9 cellular contexts compared by ENCODE assay signal in the genomic region with DNA sequence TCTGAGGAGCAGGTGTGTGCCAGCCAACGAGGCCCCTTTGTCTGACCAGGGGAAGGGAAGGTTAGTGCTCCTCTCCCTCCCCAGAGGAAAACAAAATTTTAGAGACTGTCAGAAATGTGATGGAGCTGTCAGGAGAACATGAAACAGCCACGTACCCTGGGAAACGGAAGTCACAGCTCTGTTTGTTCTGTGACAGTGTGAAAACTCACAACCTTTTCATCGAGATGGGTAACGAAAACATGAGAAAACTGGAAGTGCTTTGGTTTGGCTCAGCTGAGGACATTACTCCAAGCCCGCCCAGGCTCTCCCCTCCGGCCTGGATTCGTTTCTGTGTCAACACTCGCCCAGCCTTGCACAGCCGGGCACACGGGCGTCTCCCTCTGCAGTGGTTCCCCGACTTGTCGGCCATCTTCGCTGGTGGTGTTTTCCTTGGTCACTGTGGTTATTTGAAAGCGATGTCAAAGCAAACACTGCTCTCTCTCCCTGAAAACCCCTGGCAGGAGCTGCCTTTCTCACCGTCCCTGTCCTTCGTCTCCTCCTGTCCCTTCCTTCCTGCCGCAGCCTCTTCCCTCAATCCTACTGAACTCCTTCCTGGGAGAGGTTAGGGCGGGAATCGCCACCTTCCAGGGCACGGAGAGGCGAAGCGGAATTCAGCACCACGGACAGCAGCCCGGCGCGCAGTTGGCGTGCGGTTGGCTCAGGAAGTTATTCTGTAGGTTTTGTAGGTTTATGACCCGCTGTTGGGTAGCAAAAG. TPM values are rescaled to one million over a fixed set of nuclear protein-coding genes. Genes with fewer than 3 reads are reported as not detected.
DNase-seq lines count a peak whose midpoint lies in the region; ATAC-seq lines count a peak whose summit lies in the region.
"Had no signal": no experiment of that assay in that cellular context is flagged by ENCODE, and none has a peak within 500 bp of the region (broad histone marks: within the 10 kb centered on the region; RNA-seq: fewer than 3 reads in every experiment).

No MANE protein-coding gene starts in this region.

- H3K9me3 ChIP-seq in BLaER1: no peaks in the 10 kb centered on the region

- H3K9me3 Mint-ChIP-seq in activated naive CD8-positive, alpha-beta T cell treated with anti-CD3 and anti-CD28 coated beads, Interleukin-2, amount 10 ng/mL, durations not matched to agents 7 days and 5 days: no peaks in the 10 kb centered on the region
- peaks cover 2% of the 10 kb centered on the region for H3K9me3 Mint-ChIP-seq in natural killer cell treated with Interleukin-12 subunit alpha and Interleukin-12 subunit beta and Interleukin-15 and Interleukin-18, amount 100 ng/mL, for 72 hours

- no peak overlapping the region for H3K9ac ChIP-seq in BLaER1

- H3K4me1 Mint-ChIP-seq in activated naive CD8-positive, alpha-beta T cell treated with anti-CD3 and anti-CD28 coated beads, Interleukin-2, amount 10 ng/mL, durations not matched to agents 7 days and 5 days: peaks cover 17% of the 10 kb centered on the region
- peaks cover 24 to 25% of the 10 kb centered on the region in 2 donors for H3K4me1 Mint-ChIP-seq in natural killer cell treated with Interleukin-12 subunit alpha and Interleukin-12 subunit beta and Interleukin-15 and Interleukin-18, amount 100 ng/mL, for 72 hours (ENCODE audit: low read depth in 2 of 2)

- H4K20me1 ChIP-seq in BLaER1: peaks cover 14% of the 10 kb centered on the region

- peaks cover 39% of the 10 kb centered on the region for H3K27me3 Mint-ChIP-seq in activated naive CD8-positive, alpha-beta T cell treated with anti-CD3 and anti-CD28 coated beads, Interleukin-2, amount 10 ng/mL, durations not matched to agents 7 days and 5 days
- peaks cover 16 to 23% of the 10 kb centered on the region in 2 donors for H3K27me3 Mint-ChIP-seq in natural killer cell treated with Interleukin-12 subunit alpha and Interleukin-12 subunit beta and Interleukin-15 and Interleukin-18, amount 100 ng/mL, for 72 hours

- DNase-seq in RPMI7951 (ENCODE audit: low read depth): peak; percentile 42
- DNase-seq in activated naive CD8-positive, alpha-beta T cell treated with anti-CD3 and anti-CD28 coated beads, Interleukin-2, amount 10 ng/mL, durations not matched to agents 7 days and 5 days: peak; percentile 80
- peak; percentile 73 for DNase-seq in natural killer cell treated with Interleukin-12 subunit alpha and Interleukin-12 subunit beta and Interleukin-15 and Interleukin-18, amount 100 ng/mL, for 72 hours (ENCODE audit: low spot score)
- DNase-seq: NCI-H1436 treated with DMSO at 0.1 percent for 48 hours had no signal

- no peak overlapping the region for H3K27ac Mint-ChIP-seq in activated naive CD8-positive, alpha-beta T cell treated with anti-CD3 and anti-CD28 coated beads, Interleukin-2, amount 10 ng/mL, durations not matched to agents 7 days and 5 days
- H3K27ac Mint-ChIP-seq in natural killer cell treated with Interleukin-12 subunit alpha and Interleukin-12 subunit beta and Interleukin-15 and Interleukin-18, amount 100 ng/mL, for 72 hours: no peak overlapping the region

- ATAC-seq in activated naive CD8-positive, alpha-beta T cell treated with anti-CD3 and anti-CD28 coated beads, Interleukin-2, amount 10 ng/mL, durations not matched to agents 7 days and 5 days (ENCODE audit: low read depth): peak; percentile 65
- ATAC-seq in natural killer cell treated with Interleukin-12 subunit alpha and Interleukin-12 subunit beta and Interleukin-15 and Interleukin-18, amount 100 ng/mL, for 72 hours: peak; percentile 25 to 67
- ATAC-seq in HG02885 (IDR thresholded peaks at IDR 0.05; ENCODE audit: poor library complexity, unreplicated experiment) (no peak), GM21390 (IDR thresholded peaks at IDR 0.05; ENCODE audit: unreplicated experiment) (no peak), HG02610 (IDR thresholded peaks at IDR 0.05; ENCODE audit: unreplicated experiment) (no peak), HG03097 (IDR thresholded peaks at IDR 0.05; ENCODE audit: low FRiP score, unreplicated experiment) (no peak)

- H3K4me3 ChIP-seq in BLaER1: no peak overlapping the region

- no peak overlapping the region for H3K4me3 Mint-ChIP-seq in activated naive CD8-positive, alpha-beta T cell treated with anti-CD3 and anti-CD28 coated beads, Interleukin-2, amount 10 ng/mL, durations not matched to agents 7 days and 5 days
- peak overlapping the region; percentile 67 for H3K4me3 Mint-ChIP-seq in natural killer cell treated with Interleukin-12 subunit alpha and Interleukin-12 subunit beta and Interleukin-15 and Interleukin-18, amount 100 ng/mL, for 72 hours

- no peaks in the 10 kb centered on the region for H3K27me3 ChIP-seq in BLaER1

- H3K4me2 ChIP-seq in BLaER1: peak overlapping the region; percentile 71

- H3K36me3 ChIP-seq in BLaER1: no peaks in the 10 kb centered on the region

- POLR2A ChIA-PET in activated naive CD8-positive, alpha-beta T cell treated with anti-CD3 and anti-CD28 coated beads, Interleukin-2, amount 10 ng/mL, durations not matched to agents 7 days and 5 days (lab: Charles Lee): interaction anchor here (1.5 kb wide), 1 partner anchor 498 kb away, joined by 4 read pairs; no protein-coding TSS in a partner anchor

- no peaks in the 10 kb centered on the region for H3K36me3 Mint-ChIP-seq in activated naive CD8-positive, alpha-beta T cell treated with anti-CD3 and anti-CD28 coated beads, Interleukin-2, amount 10 ng/mL, durations not matched to agents 7 days and 5 days
- no peaks in the 10 kb centered on the region for H3K36me3 Mint-ChIP-seq in natural killer cell treated with Interleukin-12 subunit alpha and Interleukin-12 subunit beta and Interleukin-15 and Interleukin-18, amount 100 ng/mL, for 72 hours

- H3K27ac ChIP-seq in BLaER1: no peak overlapping the region

- peaks cover 59% of the 10 kb centered on the region for H3K4me1 ChIP-seq in BLaER1

RNA-seq across cellular contexts. Expression of gene RPS19BP1, which starts 12.9 kb away (rescaled TPM):
- 74.9 and 132 TPM in 2 replicates for total RNA-seq in RPMI7951 (2014; rRNA removed; shearing (Covaris generic))
- total RNA-seq in activated naive CD8-positive, alpha-beta T cell treated with anti-CD3 and anti-CD28 coated beads, Interleukin-2, amount 10 ng/mL, durations not matched to agents 7 days and 5 days: 10 to 100 TPM; 66.5 to 71.4 TPM
- 100 to 1,000 TPM in 1 of 2 donors, 10 to 100 TPM in 1; 84.1 to 122 TPM for total RNA-seq in natural killer cell treated with Interleukin-12 subunit alpha and Interleukin-12 subunit beta and Interleukin-15 and Interleukin-18, amount 100 ng/mL, for 72 hours

RNA-seq across cellular contexts. Expression of gene CACNA1I, which starts 25.1 kb away (rescaled TPM):
- total RNA-seq in RPMI7951 (2014; rRNA removed; shearing (Covaris generic)): not detected in 2 replicates
- 10 to 100 TPM; 17.3 to 19.0 TPM for total RNA-seq in activated naive CD8-positive, alpha-beta T cell treated with anti-CD3 and anti-CD28 coated beads, Interleukin-2, amount 10 ng/mL, durations not matched to agents 7 days and 5 days
- under 1 TPM in 1 of 2 donors, not detected in 1; 0.17 TPM for total RNA-seq in natural killer cell treated with Interleukin-12 subunit alpha and Interleukin-12 subunit beta and Interleukin-15 and Interleukin-18, amount 100 ng/mL, for 72 hours

RNA-seq across cellular contexts. Expression of gene ATF4, which starts 25.1 kb away (rescaled TPM):
- 190 and 217 TPM in 2 replicates for total RNA-seq in RPMI7951 (2014; rRNA removed; shearing (Covaris generic))
- total RNA-seq in activated naive CD8-positive, alpha-beta T cell treated with anti-CD3 and anti-CD28 coated beads, Interleukin-2, amount 10 ng/mL, durations not matched to agents 7 days and 5 days: 100 to 1,000 TPM; 413 to 424 TPM
- total RNA-seq in natural killer cell treated with Interleukin-12 subunit alpha and Interleukin-12 subunit beta and Interleukin-15 and Interleukin-18, amount 100 ng/mL, for 72 hours: 100 to 1,000 TPM; 463 to 472 TPM

RNA-seq across cellular contexts. Expression of gene MIEF1, which starts 43.4 kb away (rescaled TPM):
- total RNA-seq in RPMI7951 (2014; rRNA removed; shearing (Covaris generic)): 10.6 and 11.3 TPM in 2 replicates
- 10 to 100 TPM; 33.9 to 40.0 TPM for total RNA-seq in activated naive CD8-positive, alpha-beta T cell treated with anti-CD3 and anti-CD28 coated beads, Interleukin-2, amount 10 ng/mL, durations not matched to agents 7 days and 5 days
- 10 to 100 TPM; 49.6 to 71.2 TPM for total RNA-seq in natural killer cell treated with Interleukin-12 subunit alpha and Interleukin-12 subunit beta and Interleukin-15 and Interleukin-18, amount 100 ng/mL, for 72 hours

Comparison
In these comparisons a context has a peak if more than half of its experiments do, and no peak if none do; other contexts are left out.
1. ATAC-seq: peak in activated naive CD8-positive, alpha-beta T cell treated with anti-CD3 and anti-CD28 coated beads, Interleukin-2, amount 10 ng/mL, durations not matched to agents 7 days and 5 days (single experiment) and natural killer cell treated with Interleukin-12 subunit alpha and Interleukin-12 subunit beta and Interleukin-15 and Interleukin-18, amount 100 ng/mL, for 72 hours (2 of 2); none in HG02885 (single experiment), GM21390 (single experiment), HG02610 (single experiment) and HG03097 (single experiment).
2. RNA of gene CACNA1I, which starts 25.1 kb away (total RNA-seq): 17.3 to 19.0 TPM in activated naive CD8-positive, alpha-beta T cell treated with anti-CD3 and anti-CD28 coated beads, Interleukin-2, amount 10 ng/mL, durations not matched to agents 7 days and 5 days; 0.17 TPM in natural killer cell treated with Interleukin-12 subunit alpha and Interleukin-12 subunit beta and Interleukin-15 and Interleukin-18, amount 100 ng/mL, for 72 hours and not detected in RPMI7951; every median in the first group is over 10 times any median in the second.
3. Peak in every context shown above with its lines, with median percentiles within 50 percentile points of each other: DNase-seq.